In the genomic region with DNA sequence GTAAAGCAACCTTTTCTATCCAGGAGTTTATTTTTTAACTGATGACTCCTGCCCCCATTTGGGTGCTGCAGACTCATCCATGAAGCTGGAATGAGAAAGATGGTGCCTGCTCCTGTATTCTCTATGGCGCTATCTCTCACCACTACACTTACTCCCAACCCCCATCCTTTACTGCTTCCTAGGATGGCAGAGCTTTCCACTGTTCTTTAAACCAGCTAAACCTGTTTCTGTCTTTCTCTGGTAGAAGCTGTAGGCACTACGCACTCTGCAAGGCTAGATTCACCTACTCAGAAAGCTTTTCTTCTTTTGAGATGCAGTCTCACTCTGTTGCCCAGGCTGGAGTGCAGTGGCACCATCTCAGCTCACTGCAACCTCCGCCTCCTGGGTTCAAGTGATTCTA, we compare ENCODE assay signal across 33 cellular contexts. TPM values are rescaled to one million over a fixed set of nuclear protein-coding genes. Genes with fewer than 3 reads are reported as not detected.
DNase-seq lines count a peak whose midpoint lies in the region; TF ChIP-seq lines count a peak whose summit lies in the region.
"Had no signal": no experiment of that assay in that cellular context is flagged by ENCODE, and none has a peak within 500 bp of the region (broad histone marks: within the 10 kb centered on the region; RNA-seq: fewer than 3 reads in every experiment).

No MANE protein-coding gene starts in this region.

- peaks cover 5% of the 10 kb centered on the region for H3K27me3 Mint-ChIP-seq in type B pancreatic cell
- H3K27me3 Mint-ChIP-seq: central memory CD8-positive, alpha-beta T cell had no signal

- DNase-seq in H7 (peak; percentile 13), NCI-H526 (lab: John Stamatoyannopoulos, UW) (peak; percentile 42 to 81), hepatocyte (ENCODE audit: low spot score) (peak; percentile 16), type B pancreatic cell (ENCODE audit: extremely low spot score, unreplicated experiment) (no peak), amniotic stem cell (lab: John Stamatoyannopoulos, UW) (no peak), sigmoid colon (no peak), DMS 273 treated with DMSO at 0.1 percent for 48 hours (lab: John Stamatoyannopoulos, UW) (no peak)
- DNase-seq: activated CD4-positive, alpha-beta memory T cell treated with anti-CD3 and anti-CD28 coated beads for 36 hours; activated CD4-positive, alpha-beta T cell treated with anti-CD3 and anti-CD28 coated beads for 1 hour; activated naive CD4-positive, alpha-beta T cell treated with Interleukin-2 at 50 U/mL for 16 hours; C1 segment of cervical spinal cord; DND-41; endodermal cell; esophagus squamous epithelium; foreskin keratinocyte; heart left ventricle; KBM-7; left cardiac atrium; NCI-H1105 treated with DMSO at 0.1 percent for 48 hours; NCI-H2081; NCI-H446 treated with DMSO at 0.1 percent for 48 hours; occipital lobe; right lobe of liver; stimulated activated naive CD8-positive, alpha-beta T cell treated with anti-CD3 and anti-CD28 coated beads, Interleukin-15, amount 100 ng/mL, for 72 hours; T-helper 2 cell had no signal

- TF ChIP-seq POLR2A in sigmoid colon (IDR thresholded peaks at IDR 0.05): no peak

- H3K36me3 ChIP-seq in H7 (replicated peaks; ENCODE audit: control insufficient read depth, insufficient read depth, low read length) (no peaks in the 10 kb centered on the region), hepatocyte (replicated peaks; ENCODE audit: insufficient read depth, low read depth) (no peaks in the 10 kb centered on the region), sigmoid colon (no peaks in the 10 kb centered on the region)
- H3K36me3 ChIP-seq: esophagus squamous epithelium, heart left ventricle, prostate gland, right lobe of liver, thoracic aorta had no signal

- WGBS in hepatocyte (ENCODE audit: low lambda C conversion rate, missing lambda C conversion rate): 75% methylated on average over 3 of the region's 3 CpGs
- 53 to 75% methylated on average over 3 of the region's 3 CpGs for WGBS in sigmoid colon, 2 donors

- intact Hi-C loops in sigmoid colon (cut with DNase I): no loop called here

- H3K27ac Mint-ChIP-seq in type B pancreatic cell: peak overlapping the region; percentile 12
- H3K27ac Mint-ChIP-seq: activated CD4-positive, alpha-beta memory T cell treated with anti-CD3 and anti-CD28 coated beads for 36 hours; activated T-helper 1 cell treated with anti-CD3 and anti-CD28 coated beads, Interleukin-12 subunit alpha, Interleukin-12 subunit beta, Interleukin-2, Interleukin-4 antibody, amounts not matched to agents 30 ng/mL and 10 ng/mL and 1 ng/mL, durations not matched to agents 14 hours and 24 hours and 36 hours; endodermal cell; natural killer cell treated with Interleukin-12 subunit alpha and Interleukin-12 subunit beta and Interleukin-15 and Interleukin-18, amount 100 ng/mL, for 72 hours; stimulated activated naive CD8-positive, alpha-beta T cell treated with anti-CD3 and anti-CD28 coated beads, Interleukin-15, amount 100 ng/mL, for 72 hours had no signal

- H3K4me1 Mint-ChIP-seq in type B pancreatic cell (ENCODE audit: unreplicated experiment): peaks cover 27% of the 10 kb centered on the region
- H3K4me1 Mint-ChIP-seq: central memory CD8-positive, alpha-beta T cell; stimulated activated naive CD8-positive, alpha-beta T cell treated with anti-CD3 and anti-CD28 coated beads, Interleukin-15, amount 100 ng/mL, for 72 hours had no signal

- no peak overlapping the region for H3K27ac ChIP-seq in hepatocyte
- no peak overlapping the region for H3K27ac ChIP-seq in sigmoid colon
- H3K27ac ChIP-seq: esophagus squamous epithelium, foreskin keratinocyte, heart left ventricle, prostate gland, right lobe of liver, thoracic aorta had no signal

- H3K27me3 ChIP-seq in H7 (ENCODE audit: control insufficient read depth, insufficient read depth, low read length) (no peaks in the 10 kb centered on the region), hepatocyte (no peaks in the 10 kb centered on the region), sigmoid colon (no peaks in the 10 kb centered on the region)
- H3K27me3 ChIP-seq: foreskin keratinocyte, right lobe of liver had no signal

- H3K9me2 ChIP-seq in hepatocyte (replicated peaks; ENCODE audit: insufficient read depth): no peaks in the 10 kb centered on the region

- H3K4me1 ChIP-seq in hepatocyte (ENCODE audit: insufficient read depth) (no peaks in the 10 kb centered on the region), sigmoid colon (no peaks in the 10 kb centered on the region)
- H3K4me1 ChIP-seq: esophagus squamous epithelium, foreskin keratinocyte, heart left ventricle, prostate gland, right lobe of liver had no signal

- no peak overlapping the region for H2AFZ ChIP-seq in hepatocyte

- TF ChIP-seq CTCF in hepatocyte (IDR thresholded peaks at IDR 0.05; ENCODE audit: poor library complexity) (no peak), type B pancreatic cell (conservative IDR thresholded peaks at IDR 0.05) (no peak), sigmoid colon (IDR thresholded peaks at IDR 0.05) (no peak)

- peaks cover 5% of the 10 kb centered on the region for H3K9me3 Mint-ChIP-seq in type B pancreatic cell
- H3K9me3 Mint-ChIP-seq: activated CD4-positive, alpha-beta memory T cell treated with anti-CD3 and anti-CD28 coated beads for 36 hours; activated T-helper 1 cell treated with anti-CD3 and anti-CD28 coated beads, Interleukin-12 subunit alpha, Interleukin-12 subunit beta, Interleukin-2, Interleukin-4 antibody, amounts not matched to agents 30 ng/mL and 10 ng/mL and 1 ng/mL, durations not matched to agents 14 hours and 24 hours and 36 hours; central memory CD8-positive, alpha-beta T cell; endodermal cell; natural killer cell treated with Interleukin-12 subunit alpha and Interleukin-12 subunit beta and Interleukin-15 and Interleukin-18, amount 100 ng/mL, for 72 hours had no signal

- H3K4me3 ChIP-seq in H7 (ENCODE audit: insufficient read depth, low read depth, low read length) (no peak overlapping the region), hepatocyte (no peak overlapping the region), sigmoid colon (no peak overlapping the region)
- H3K4me3 ChIP-seq: esophagus squamous epithelium, heart left ventricle, prostate gland, right lobe of liver, thoracic aorta had no signal

- no peaks in the 10 kb centered on the region for H3K79me2 ChIP-seq in hepatocyte

- no peaks in the 10 kb centered on the region for H4K20me1 ChIP-seq in hepatocyte (ENCODE audit: insufficient read depth, poor library complexity, severe bottlenecking)

- no peak for TF ChIP-seq EP300 in sigmoid colon (IDR thresholded peaks at IDR 0.05)

- no peak overlapping the region for H3K4me2 ChIP-seq in hepatocyte

- H3K9me3 ChIP-seq in hepatocyte (ENCODE audit: low read depth): no peaks in the 10 kb centered on the region
- H3K9me3 ChIP-seq in sigmoid colon: no peaks in the 10 kb centered on the region
- H3K9me3 ChIP-seq: esophagus squamous epithelium, heart left ventricle, prostate gland, right lobe of liver, thoracic aorta had no signal

- H3K36me3 Mint-ChIP-seq in type B pancreatic cell: peaks cover 3% of the 10 kb centered on the region
- H3K36me3 Mint-ChIP-seq: activated CD4-positive, alpha-beta memory T cell treated with anti-CD3 and anti-CD28 coated beads for 36 hours; natural killer cell treated with Interleukin-12 subunit alpha and Interleukin-12 subunit beta and Interleukin-15 and Interleukin-18, amount 100 ng/mL, for 72 hours had no signal

- peak overlapping the region; percentile 2 for H3K4me3 Mint-ChIP-seq in type B pancreatic cell
- H3K4me3 Mint-ChIP-seq: activated CD4-positive, alpha-beta memory T cell treated with anti-CD3 and anti-CD28 coated beads for 36 hours; activated T-helper 1 cell treated with anti-CD3 and anti-CD28 coated beads, Interleukin-12 subunit alpha, Interleukin-12 subunit beta, Interleukin-2, Interleukin-4 antibody, amounts not matched to agents 30 ng/mL and 10 ng/mL and 1 ng/mL, durations not matched to agents 14 hours and 24 hours and 36 hours; central memory CD8-positive, alpha-beta T cell; endodermal cell; natural killer cell treated with Interleukin-12 subunit alpha and Interleukin-12 subunit beta and Interleukin-15 and Interleukin-18, amount 100 ng/mL, for 72 hours; stimulated activated naive CD8-positive, alpha-beta T cell treated with anti-CD3 and anti-CD28 coated beads, Interleukin-15, amount 100 ng/mL, for 72 hours had no signal

RNA-seq across cellular contexts. Expression of a gene that starts 47.0 kb away (rescaled TPM):
- 0.41 and 0.94 TPM in 2 replicates for total RNA-seq in H7 (2014; rRNA removed; shearing (Covaris generic))
- total RNA-seq in hepatocyte: 2.7 and 5.5 TPM in 2 replicates
- polyA plus RNA-seq in hepatocyte: 2.5 and 2.7 TPM in 2 replicates
- 5.5 and 7.9 TPM in 2 replicates for total RNA-seq in type B pancreatic cell (ENCODE audit: low replicate concordance)
- total RNA-seq in sigmoid colon: under 1 TPM in 1 of 4 donors, not detected in 3; 0.16 TPM
- polyA plus RNA-seq in sigmoid colon: under 1 TPM in 1 of 3 donors, not detected in 2; 0.04 TPM
- total RNA-seq: activated CD4-positive, alpha-beta memory T cell treated with anti-CD3 and anti-CD28 coated beads for 36 hours; esophagus squamous epithelium; foreskin keratinocyte; MCF 10A; mucosa of gallbladder; natural killer cell treated with Interleukin-12 subunit alpha and Interleukin-12 subunit beta and Interleukin-15 and Interleukin-18, amount 100 ng/mL, for 72 hours; right lobe of liver; Right ventricle myocardium inferior had no signal
- polyA plus RNA-seq: foreskin keratinocyte had no signal

Comparison
In these comparisons a context has a peak if more than half of its experiments do, and no peak if none do; other contexts are left out.
1. DNase-seq: peak in H7 (single experiment), NCI-H526 (2 of 2) and hepatocyte (single experiment); none in type B pancreatic cell (single experiment), amniotic stem cell (single experiment), sigmoid colon (single experiment) and DMS 273 treated with DMSO at 0.1 percent for 48 hours (single experiment).